In genomic region chr12:132566551-132567131, GRCh38 we compare ENCODE assay signal across 37 cellular contexts. TPM values are rescaled to one million over a fixed set of nuclear protein-coding genes. Genes with fewer than 3 reads are reported as not detected.
DNase-seq lines count a peak whose midpoint lies in the region; ATAC-seq, FAIRE-seq and TF ChIP-seq lines count a peak whose summit lies in the region.
"Had no signal": no experiment of that assay in that cellular context is flagged by ENCODE, and none has a peak within 500 bp of the region (broad histone marks: within the 10 kb centered on the region; RNA-seq: fewer than 3 reads in every experiment).

No MANE protein-coding gene starts in this region.

- 91 to 92% methylated on average over 23 of the region's 23 CpGs for WGBS in pancreas, 2 donors

- H3K36me3 Mint-ChIP-seq in T-helper 2 cell treated with Interferon-gamma antibody and Interleukin-4, amounts not matched to agents 5 μg/mL and 100 μg/mL, for 36 hours (ENCODE audit: low read depth) = no peaks in the 10 kb centered on the region
- H3K36me3 Mint-ChIP-seq: activated naive CD8-positive, alpha-beta T cell treated with anti-CD3 and anti-CD28 coated beads, Interleukin-2, amount 10 ng/mL, durations not matched to agents 7 days and 5 days had no signal

- H3K27ac ChIP-seq in upper lobe of right lung (no peak overlapping the region), pancreas (no peak overlapping the region)
- H3K27ac ChIP-seq: body of pancreas, gastroesophageal sphincter, left lung, neural progenitor cell, prostate gland had no signal

- H3K4me3 ChIP-seq in upper lobe of right lung = no peak overlapping the region
- H3K4me3 ChIP-seq in pancreas = no peak overlapping the region
- H3K4me3 ChIP-seq: body of pancreas, gastroesophageal sphincter, GM12878, left lung, neural progenitor cell, prostate gland had no signal

- no peaks in the 10 kb centered on the region for H3K27me3 Mint-ChIP-seq in T-helper 2 cell treated with Interferon-gamma antibody and Interleukin-4, amounts not matched to agents 5 μg/mL and 100 μg/mL, for 36 hours (ENCODE audit: low read depth)
- H3K27me3 Mint-ChIP-seq: activated naive CD8-positive, alpha-beta T cell treated with anti-CD3 and anti-CD28 coated beads, Interleukin-2, amount 10 ng/mL, durations not matched to agents 7 days and 5 days; activated T-cell treated with anti-CD3 and anti-CD28 coated beads, Interleukin-2, amount 50 U/mL, for 24 hours; CD4-positive, alpha-beta memory T cell had no signal

- peaks cover under 1% of the 10 kb centered on the region for H3K4me1 ChIP-seq in upper lobe of right lung
- H3K4me1 ChIP-seq in pancreas = peaks cover 0 to 2% (median 0%) of the 10 kb centered on the region in 3 donors
- H3K4me1 ChIP-seq: left lung, neural progenitor cell, prostate gland had no signal

- no peak overlapping the region for H3K4me3 Mint-ChIP-seq in T-helper 2 cell treated with Interferon-gamma antibody and Interleukin-4, amounts not matched to agents 5 μg/mL and 100 μg/mL, for 36 hours
- H3K4me3 Mint-ChIP-seq: activated naive CD8-positive, alpha-beta T cell treated with anti-CD3 and anti-CD28 coated beads, Interleukin-2, amount 10 ng/mL, durations not matched to agents 7 days and 5 days; activated T-cell treated with anti-CD3 and anti-CD28 coated beads, Interleukin-2, amount 50 U/mL, for 24 hours; CD4-positive, alpha-beta memory T cell; neural progenitor cell; T-helper 1 cell treated with Interleukin-12 subunit alpha and Interleukin-12 subunit beta and Interleukin-4 antibody, amounts not matched to agents 30 μg/mL and 1 μg/mL, for 36 hours had no signal

- H3K9me3 ChIP-seq in upper lobe of right lung = no peaks in the 10 kb centered on the region
- H3K9me3 ChIP-seq in pancreas = no peaks in the 10 kb centered on the region
- H3K9me3 ChIP-seq: body of pancreas, gastroesophageal sphincter, left lung, prostate gland had no signal

- H3K27me3 ChIP-seq in upper lobe of right lung = no peaks in the 10 kb centered on the region
- H3K27me3 ChIP-seq in pancreas = no peaks in the 10 kb centered on the region
- H3K27me3 ChIP-seq: body of pancreas, gastroesophageal sphincter, left lung, neural progenitor cell had no signal

- ATAC-seq in left ventricle myocardium superior (peak; percentile 57), upper lobe of right lung (no peak), pancreas (no peak)
- ATAC-seq: body of pancreas, gastroesophageal sphincter, GM12878, left lung, SK-N-SH treated with all-trans-retinoic acid at 6 μM for 48 hours had no signal

- no peaks in the 10 kb centered on the region for H3K4me1 Mint-ChIP-seq in T-helper 2 cell treated with Interferon-gamma antibody and Interleukin-4, amounts not matched to agents 5 μg/mL and 100 μg/mL, for 36 hours (ENCODE audit: low read depth)
- H3K4me1 Mint-ChIP-seq: activated naive CD8-positive, alpha-beta T cell treated with anti-CD3 and anti-CD28 coated beads, Interleukin-2, amount 10 ng/mL, durations not matched to agents 7 days and 5 days had no signal

- H3K9me3 Mint-ChIP-seq in T-helper 2 cell treated with Interferon-gamma antibody and Interleukin-4, amounts not matched to agents 5 μg/mL and 100 μg/mL, for 36 hours = no peaks in the 10 kb centered on the region
- H3K9me3 Mint-ChIP-seq: activated naive CD8-positive, alpha-beta T cell treated with anti-CD3 and anti-CD28 coated beads, Interleukin-2, amount 10 ng/mL, durations not matched to agents 7 days and 5 days; activated T-cell treated with anti-CD3 and anti-CD28 coated beads, Interleukin-2, amount 50 U/mL, for 24 hours; CD4-positive, alpha-beta memory T cell; neural progenitor cell; T-helper 1 cell treated with Interleukin-12 subunit alpha and Interleukin-12 subunit beta and Interleukin-4 antibody, amounts not matched to agents 30 μg/mL and 1 μg/mL, for 36 hours had no signal

- TF ChIP-seq CTCF in upper lobe of right lung (IDR thresholded peaks at IDR 0.05) (no peak), pancreas (IDR thresholded peaks at IDR 0.05) (no peak)

- intact Hi-C loops in left ventricle myocardium superior (cut with micrococcal nuclease) (no loop called here), upper lobe of right lung (cut with DNase I) (no loop called here), pancreas (cut with DNase I) (no loop called here)

- no peak for FAIRE-seq in pancreas (lab: Jason Lieb, UNC)
- FAIRE-seq: A204.1, GM12878, islet of Langerhans, TTC549 had no signal

- peak; percentile 74 for DNase-seq in Ammon's horn (ENCODE audit: low spot score)
- peak; percentile 75 for DNase-seq in astrocyte of the hippocampus (ENCODE audit: low read depth, low spot score)
- DNase-seq in left ventricle myocardium superior = no peak
- peak; percentile 70 for DNase-seq in pons (ENCODE audit: low spot score)
- DNase-seq in upper lobe of right lung = no peak
- no peak for DNase-seq in T-helper 2 cell treated with Interferon-gamma antibody and Interleukin-4, amounts not matched to agents 5 μg/mL and 100 μg/mL, for 36 hours (ENCODE audit: low spot score)
- DNase-seq in pancreas = no peak
- DNase-seq in activated gamma-delta T cell treated with Interleukin-2 at 50 U/mL for 16 hours = no peak
- DNase-seq: activated CD4-positive, alpha-beta T cell treated with anti-CD3 and anti-CD28 coated beads, Interleukin-2, amount 50 U/mL, for 1 hour; activated CD4-positive, CD25-positive, alpha-beta regulatory T cell; activated gamma-delta T cell; activated naive CD8-positive, alpha-beta T cell treated with anti-CD3 and anti-CD28 coated beads, Interleukin-2, amount 10 ng/mL, durations not matched to agents 7 days and 5 days; activated T-cell treated with anti-CD3 and anti-CD28 coated beads, Interleukin-2, amount 50 U/mL, for 24 hours; body of pancreas; CD4-positive, alpha-beta memory T cell; HCEC 1CT; Karpas-422; left lung; NCI-H1417; NCI-H2029; NCI-H524 treated with DMSO at 0.1 percent for 48 hours; stimulated activated CD4-positive, alpha-beta T cell treated with anti-CD3 and anti-CD28 coated beads, Interleukin-4, amount 100 ng/mL, for 4 hours had no signal

- H3K36me3 ChIP-seq in upper lobe of right lung (no peaks in the 10 kb centered on the region), pancreas (peaks cover 0 to 5% (median 0%) of the 10 kb centered on the region in 3 donors)
- H3K36me3 ChIP-seq: neural progenitor cell, prostate gland had no signal

- no peak overlapping the region for H3K27ac Mint-ChIP-seq in T-helper 2 cell treated with Interferon-gamma antibody and Interleukin-4, amounts not matched to agents 5 μg/mL and 100 μg/mL, for 36 hours
- H3K27ac Mint-ChIP-seq: activated naive CD8-positive, alpha-beta T cell treated with anti-CD3 and anti-CD28 coated beads, Interleukin-2, amount 10 ng/mL, durations not matched to agents 7 days and 5 days; activated T-cell treated with anti-CD3 and anti-CD28 coated beads, Interleukin-2, amount 50 U/mL, for 24 hours; CD4-positive, alpha-beta memory T cell; neural progenitor cell; T-helper 1 cell treated with Interleukin-12 subunit alpha and Interleukin-12 subunit beta and Interleukin-4 antibody, amounts not matched to agents 30 μg/mL and 1 μg/mL, for 36 hours had no signal

RNA-seq across cellular contexts. Expression of gene LRCOL1, which starts 43.7 kb away (rescaled TPM):
- total RNA-seq in left ventricle myocardium superior (not detected), upper lobe of right lung (1.8 TPM), pancreas (not detected)
- polyA plus RNA-seq in pancreas = under 1 TPM in 1 of 2 donors, not detected in 1; 0.21 TPM
- total RNA-seq: activated naive CD8-positive, alpha-beta T cell treated with anti-CD3 and anti-CD28 coated beads, Interleukin-2, amount 10 ng/mL, durations not matched to agents 7 days and 5 days; body of pancreas; CD4-positive, alpha-beta memory T cell; Daoy; gastroesophageal sphincter; GM12878; mesenteric fat pad; myocyte; urinary bladder had no signal
- polyA plus RNA-seq: CD4-positive, alpha-beta memory T cell; fibroblast of lung; GM12878 had no signal

RNA-seq across cellular contexts. Expression of gene P2RX2, which starts 51.9 kb away (rescaled TPM):
- total RNA-seq in left ventricle myocardium superior = not detected
- 0.55 TPM for total RNA-seq in upper lobe of right lung
- under 1 TPM in 3 of 6 donors, not detected in 3; 0.08 to 0.37 (median 0.09) TPM for total RNA-seq in pancreas
- 10 to 100 TPM in 1 of 2 donors, 1 to 10 TPM in 1; 6.1 to 12.0 TPM for polyA plus RNA-seq in pancreas
- total RNA-seq: activated naive CD8-positive, alpha-beta T cell treated with anti-CD3 and anti-CD28 coated beads, Interleukin-2, amount 10 ng/mL, durations not matched to agents 7 days and 5 days; CD4-positive, alpha-beta memory T cell; Daoy; fibroblast of lung; GM12878; left lung; mesenteric fat pad; myocyte; subcutaneous adipose tissue; urinary bladder had no signal
- polyA plus RNA-seq: CD4-positive, alpha-beta memory T cell; fibroblast of lung; GM12878 had no signal

Comparison
In these comparisons a context has a peak if more than half of its experiments do, and no peak if none do; other contexts are left out.
1. DNase-seq: peak in Ammon's horn (single experiment), astrocyte of the hippocampus (single experiment) and pons (single experiment); none in left ventricle myocardium superior (single experiment), upper lobe of right lung (single experiment), T-helper 2 cell treated with Interferon-gamma antibody and Interleukin-4, amounts not matched to agents 5 μg/mL and 100 μg/mL, for 36 hours (single experiment), pancreas (0 of 6) and activated gamma-delta T cell treated with Interleukin-2 at 50 U/mL for 16 hours (single experiment).